11 cellular contexts compared by ENCODE assay signal in the genomic region with DNA sequence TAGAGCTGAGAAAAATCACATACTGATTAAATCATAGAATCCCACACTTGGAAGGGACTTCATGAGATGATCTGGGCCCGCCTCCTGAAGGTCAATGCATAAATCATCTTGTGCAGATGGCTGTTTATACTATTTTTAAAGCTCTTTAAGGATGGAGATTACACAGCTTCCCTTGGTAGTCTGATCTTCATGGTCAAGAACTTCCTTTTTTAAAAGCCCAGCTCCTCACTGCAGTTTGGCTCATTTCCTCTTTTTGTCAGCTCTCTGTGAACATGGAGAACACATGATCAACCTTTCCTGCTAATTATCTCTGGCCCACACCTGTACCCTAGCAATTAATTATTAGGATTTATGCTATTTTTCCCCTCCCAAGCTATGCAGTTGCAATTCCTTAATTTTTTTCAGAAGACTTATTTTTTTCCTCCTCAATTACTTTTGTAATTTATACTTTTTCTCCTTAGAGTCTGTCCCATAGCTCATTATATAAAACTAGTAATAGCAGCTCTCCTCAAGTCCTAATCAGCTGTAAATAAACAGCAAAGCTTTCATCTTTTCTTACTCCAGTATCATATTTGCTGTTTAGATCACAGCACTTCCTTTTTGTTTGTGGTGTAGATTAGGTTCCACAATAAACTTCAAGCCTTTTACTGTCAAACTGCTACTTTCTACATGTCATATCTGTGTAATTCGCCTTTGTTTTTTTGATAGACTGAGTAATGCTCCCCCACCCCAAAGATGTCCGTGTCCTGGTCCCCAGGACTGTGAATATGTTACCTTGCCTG. TPM values are rescaled to one million over a fixed set of nuclear protein-coding genes. Genes with fewer than 3 reads are reported as not detected.
DNase-seq lines count a peak whose midpoint lies in the region; ATAC-seq and TF ChIP-seq lines count a peak whose summit lies in the region.
"Had no signal": no experiment of that assay in that cellular context is flagged by ENCODE, and none has a peak within 500 bp of the region (broad histone marks: within the 10 kb centered on the region; RNA-seq: fewer than 3 reads in every experiment).

No MANE protein-coding gene starts in this region.

- ATAC-seq in activated naive CD8-positive, alpha-beta T cell treated with anti-CD3 and anti-CD28 coated beads, Interleukin-2, amount 10 ng/mL, durations not matched to agents 7 days and 5 days (ENCODE audit: low read depth): no peak
- peak; percentile 87 for ATAC-seq in HG02943 (IDR thresholded peaks at IDR 0.05; ENCODE audit: low read depth, unreplicated experiment)

- TF ChIP-seq CTCF in OCI-LY7 (conservative IDR thresholded peaks at IDR 0.05; ENCODE audit: low read length) (no peak), left ventricle myocardium inferior (IDR thresholded peaks at IDR 0.05; ENCODE audit: borderline replicate concordance) (no peak)

- H3K4me1 ChIP-seq in OCI-LY7 (ENCODE audit: insufficient read depth, low read length, poor library complexity, severe bottlenecking) (peaks cover 15% of the 10 kb centered on the region), left ventricle myocardium inferior (no peaks in the 10 kb centered on the region)
- H3K4me1 ChIP-seq: ascending aorta had no signal

- H3K27me3 ChIP-seq in left ventricle myocardium inferior (ENCODE audit: low read depth): no peaks in the 10 kb centered on the region
- H3K27me3 ChIP-seq: ascending aorta had no signal

- no peaks in the 10 kb centered on the region for H3K9me3 Mint-ChIP-seq in activated naive CD8-positive, alpha-beta T cell treated with anti-CD3 and anti-CD28 coated beads, Interleukin-2, amount 10 ng/mL, durations not matched to agents 7 days and 5 days
- H3K9me3 Mint-ChIP-seq in activated naive CD8-positive, alpha-beta T cell treated with anti-CD3 and anti-CD28 coated beads for 36 hours: no peaks in the 10 kb centered on the region
- peaks cover 2% of the 10 kb centered on the region for H3K9me3 Mint-ChIP-seq in activated CD4-positive, alpha-beta memory T cell treated with anti-CD3 and anti-CD28 coated beads for 36 hours

- no peaks in the 10 kb centered on the region for H3K79me2 ChIP-seq in OCI-LY7 (ENCODE audit: insufficient read depth, low read depth, low read length)

- H3K27ac Mint-ChIP-seq in activated naive CD8-positive, alpha-beta T cell treated with anti-CD3 and anti-CD28 coated beads, Interleukin-2, amount 10 ng/mL, durations not matched to agents 7 days and 5 days: peak overlapping the region; percentile 5
- H3K27ac Mint-ChIP-seq in activated naive CD8-positive, alpha-beta T cell treated with anti-CD3 and anti-CD28 coated beads for 36 hours: no peak overlapping the region
- H3K27ac Mint-ChIP-seq in activated CD4-positive, alpha-beta memory T cell treated with anti-CD3 and anti-CD28 coated beads for 36 hours: no peak overlapping the region

- H3K27ac ChIP-seq in OCI-LY7 (ENCODE audit: low read depth, low read length, poor library complexity, severe bottlenecking) (peak overlapping the region; percentile 27), temporal lobe (ENCODE audit: low read depth, low read length) (peak overlapping the region; percentile 17), left ventricle myocardium inferior (replicated peaks) (no peak overlapping the region)
- H3K27ac ChIP-seq: ascending aorta, C4-2B had no signal

- H4K20me1 ChIP-seq in OCI-LY7 (ENCODE audit: insufficient read depth, low read length): no peaks in the 10 kb centered on the region

- H3K4me3 Mint-ChIP-seq in activated naive CD8-positive, alpha-beta T cell treated with anti-CD3 and anti-CD28 coated beads, Interleukin-2, amount 10 ng/mL, durations not matched to agents 7 days and 5 days: peak overlapping the region; percentile 3
- no peak overlapping the region for H3K4me3 Mint-ChIP-seq in activated naive CD8-positive, alpha-beta T cell treated with anti-CD3 and anti-CD28 coated beads for 36 hours
- H3K4me3 Mint-ChIP-seq in activated CD4-positive, alpha-beta memory T cell treated with anti-CD3 and anti-CD28 coated beads for 36 hours: no peak overlapping the region

- H3K4me3 ChIP-seq in OCI-LY7 (ENCODE audit: low read depth, low read length, poor library complexity, severe bottlenecking): no peak overlapping the region
- H3K4me3 ChIP-seq in left ventricle myocardium inferior: no peak overlapping the region
- H3K4me3 ChIP-seq: ascending aorta had no signal

- DNase-seq in activated naive CD8-positive, alpha-beta T cell treated with anti-CD3 and anti-CD28 coated beads, Interleukin-2, amount 10 ng/mL, durations not matched to agents 7 days and 5 days: no peak
- DNase-seq in activated naive CD8-positive, alpha-beta T cell treated with anti-CD3 and anti-CD28 coated beads for 36 hours: no peak
- DNase-seq in OCI-LY7 (ENCODE audit: low spot score): peak; percentile 75
- DNase-seq in left ventricle myocardium inferior: no peak
- no peak for DNase-seq in activated CD4-positive, alpha-beta memory T cell treated with anti-CD3 and anti-CD28 coated beads for 36 hours
- DNase-seq in amygdala (lab: John Stamatoyannopoulos, UW): no peak
- DNase-seq: NCI-H526 had no signal

- no peaks in the 10 kb centered on the region for H3K9me3 ChIP-seq in OCI-LY7 (ENCODE audit: low read length)
- H3K9me3 ChIP-seq in left ventricle myocardium inferior (replicated peaks): peaks cover 7% of the 10 kb centered on the region
- H3K9me3 ChIP-seq: ascending aorta had no signal

- H3K9me2 ChIP-seq in OCI-LY7 (ENCODE audit: insufficient read depth, low read length): no peaks in the 10 kb centered on the region

- peaks cover 3% of the 10 kb centered on the region for H3K36me3 Mint-ChIP-seq in activated naive CD8-positive, alpha-beta T cell treated with anti-CD3 and anti-CD28 coated beads, Interleukin-2, amount 10 ng/mL, durations not matched to agents 7 days and 5 days
- H3K36me3 Mint-ChIP-seq in activated naive CD8-positive, alpha-beta T cell treated with anti-CD3 and anti-CD28 coated beads for 36 hours: no peaks in the 10 kb centered on the region
- no peaks in the 10 kb centered on the region for H3K36me3 Mint-ChIP-seq in activated CD4-positive, alpha-beta memory T cell treated with anti-CD3 and anti-CD28 coated beads for 36 hours

- H2AFZ ChIP-seq in OCI-LY7 (ENCODE audit: low read length): peak overlapping the region; percentile 60; the same call in 1 of the 2 replicates

- CTCF ChIA-PET in OCI-LY7 (lab: Charles Lee; ENCODE audit: unreplicated experiment): no interaction called here
- CTCF ChIA-PET in activated CD4-positive, alpha-beta memory T cell treated with anti-CD3 and anti-CD28 coated beads for 36 hours (lab: Charles Lee): interaction anchor here (0.6 to 3.6 kb wide), 14 partner anchors 9 to 540 kb away, joined by 3 to 43 read pairs (median 4); no protein-coding TSS in a partner anchor

- intact Hi-C loops in OCI-LY7 (cut with micrococcal nuclease; ENCODE audit: unreplicated experiment): loop anchor here (2.0 kb wide), 1 partner anchor 118 kb away; no protein-coding TSS in a partner anchor
- intact Hi-C loops in left ventricle myocardium inferior (cut with micrococcal nuclease): no loop called here
- intact Hi-C loops in activated CD4-positive, alpha-beta memory T cell treated with anti-CD3 and anti-CD28 coated beads for 36 hours (cut with micrococcal nuclease): loop anchor here (10.0 kb wide), 1 partner anchor 702 kb away; no protein-coding TSS in a partner anchor

- BruUV-seq in OCI-LY7 (replicated peaks; lab: Mats Ljungman, UMichigan): no TSS peak

- H3K36me3 ChIP-seq in OCI-LY7 (ENCODE audit: insufficient read depth, low read length) (no peaks in the 10 kb centered on the region), left ventricle myocardium inferior (no peaks in the 10 kb centered on the region)
- H3K36me3 ChIP-seq: ascending aorta had no signal

- no peaks in the 10 kb centered on the region for H3K27me3 Mint-ChIP-seq in activated naive CD8-positive, alpha-beta T cell treated with anti-CD3 and anti-CD28 coated beads, Interleukin-2, amount 10 ng/mL, durations not matched to agents 7 days and 5 days
- no peaks in the 10 kb centered on the region for H3K27me3 Mint-ChIP-seq in activated naive CD8-positive, alpha-beta T cell treated with anti-CD3 and anti-CD28 coated beads for 36 hours
- no peaks in the 10 kb centered on the region for H3K27me3 Mint-ChIP-seq in activated CD4-positive, alpha-beta memory T cell treated with anti-CD3 and anti-CD28 coated beads for 36 hours

- POLR2A ChIA-PET in activated naive CD8-positive, alpha-beta T cell treated with anti-CD3 and anti-CD28 coated beads, Interleukin-2, amount 10 ng/mL, durations not matched to agents 7 days and 5 days (lab: Charles Lee): interaction anchor here (0.7 to 1.7 kb wide), 3 partner anchors 67 to 134 kb away, joined by 3 to 5 read pairs (median 3); no protein-coding TSS in a partner anchor
- POLR2A ChIA-PET in OCI-LY7 (lab: Charles Lee): interaction anchor here (0.5 to 2.1 kb wide), 6 partner anchors 9 to 216 kb away, joined by 3 to 9 read pairs (median 3); no protein-coding TSS in a partner anchor
- POLR2A ChIA-PET in activated CD4-positive, alpha-beta memory T cell treated with anti-CD3 and anti-CD28 coated beads for 36 hours (lab: Charles Lee): no interaction called here

- peaks cover 18% of the 10 kb centered on the region for H3K4me1 Mint-ChIP-seq in activated naive CD8-positive, alpha-beta T cell treated with anti-CD3 and anti-CD28 coated beads, Interleukin-2, amount 10 ng/mL, durations not matched to agents 7 days and 5 days
- H3K4me1 Mint-ChIP-seq in activated naive CD8-positive, alpha-beta T cell treated with anti-CD3 and anti-CD28 coated beads for 36 hours: no peaks in the 10 kb centered on the region
- peaks cover 8% of the 10 kb centered on the region for H3K4me1 Mint-ChIP-seq in activated CD4-positive, alpha-beta memory T cell treated with anti-CD3 and anti-CD28 coated beads for 36 hours (ENCODE audit: low read depth)

- H3K4me2 ChIP-seq in OCI-LY7 (ENCODE audit: low read length): peak overlapping the region; percentile 44

RNA-seq across cellular contexts. Expression of a gene that starts 25.7 kb away (rescaled TPM):
- total RNA-seq in activated naive CD8-positive, alpha-beta T cell treated with anti-CD3 and anti-CD28 coated beads, Interleukin-2, amount 10 ng/mL, durations not matched to agents 7 days and 5 days: not detected
- not detected for total RNA-seq in activated naive CD8-positive, alpha-beta T cell treated with anti-CD3 and anti-CD28 coated beads for 36 hours
- total RNA-seq in OCI-LY7 (2014; rRNA removed; shearing (Covaris generic)): not detected in 2 replicates
- total RNA-seq in OCI-LY7 (2022) (not detected in 2 replicates), temporal lobe (0.49 TPM), left ventricle myocardium inferior (not detected)
- not detected for total RNA-seq in activated CD4-positive, alpha-beta memory T cell treated with anti-CD3 and anti-CD28 coated beads for 36 hours
- total RNA-seq: ascending aorta had no signal

RNA-seq across cellular contexts. Expression of a gene that starts 52.3 kb away (rescaled TPM):
- total RNA-seq in activated naive CD8-positive, alpha-beta T cell treated with anti-CD3 and anti-CD28 coated beads, Interleukin-2, amount 10 ng/mL, durations not matched to agents 7 days and 5 days: 100 to 1,000 TPM; 101 to 107 TPM
- 10 to 100 TPM; 20.8 to 22.4 TPM for total RNA-seq in activated naive CD8-positive, alpha-beta T cell treated with anti-CD3 and anti-CD28 coated beads for 36 hours
- not detected in 2 replicates for total RNA-seq in OCI-LY7 (2014; rRNA removed; shearing (Covaris generic))
- total RNA-seq in OCI-LY7 (2022) (not detected in 2 replicates), temporal lobe (5.7 TPM), left ventricle myocardium inferior (4.4 TPM)
- 10 to 100 TPM; 29.9 to 30.7 TPM for total RNA-seq in activated CD4-positive, alpha-beta memory T cell treated with anti-CD3 and anti-CD28 coated beads for 36 hours
